In the genomic region with DNA sequence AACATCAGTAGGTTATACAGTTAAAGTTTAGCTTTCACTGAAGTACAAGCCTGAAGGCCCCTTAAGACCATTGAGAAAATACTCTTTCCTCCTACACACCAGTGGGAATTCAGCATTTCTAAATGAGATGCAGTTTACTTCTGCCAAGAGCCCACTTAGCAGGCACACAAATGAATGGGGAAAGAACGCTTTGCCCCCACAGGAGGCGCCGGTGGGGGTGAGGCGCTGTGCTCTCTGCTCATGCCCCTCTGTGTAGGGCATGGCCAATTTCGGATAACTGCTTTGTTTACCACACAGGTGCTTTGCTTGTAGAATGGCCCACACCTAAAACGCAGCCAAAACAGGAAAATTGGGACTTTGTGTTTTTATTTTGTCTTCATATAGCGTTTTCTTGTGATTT, we compare ENCODE assay signal across 16 cellular contexts. TPM values are rescaled to one million over a fixed set of nuclear protein-coding genes. Genes with fewer than 3 reads are reported as not detected.
DNase-seq lines count a peak whose midpoint lies in the region; ATAC-seq and TF ChIP-seq lines count a peak whose summit lies in the region.
"Had no signal": no experiment of that assay in that cellular context is flagged by ENCODE, and none has a peak within 500 bp of the region (broad histone marks: within the 10 kb centered on the region; RNA-seq: fewer than 3 reads in every experiment).

No MANE protein-coding gene starts in this region.

- no peaks in the 10 kb centered on the region for H3K9me3 Mint-ChIP-seq in activated naive CD8-positive, alpha-beta T cell (ENCODE audit: low read depth)
- H3K9me3 Mint-ChIP-seq in activated naive CD8-positive, alpha-beta T cell treated with anti-CD3 and anti-CD28 coated beads, Interleukin-2, amount 50 U/mL, for 24 hours, result no peaks in the 10 kb centered on the region
- H3K9me3 Mint-ChIP-seq in activated naive CD8-positive, alpha-beta T cell treated with anti-CD3 and anti-CD28 coated beads, Interleukin-2, amount 10 ng/mL, durations not matched to agents 7 days and 5 days, result no peaks in the 10 kb centered on the region
- H3K9me3 Mint-ChIP-seq in memory B cell, result no peaks in the 10 kb centered on the region

- peak overlapping the region; percentile 61 for H3K27ac Mint-ChIP-seq in activated naive CD8-positive, alpha-beta T cell
- H3K27ac Mint-ChIP-seq in activated naive CD8-positive, alpha-beta T cell treated with anti-CD3 and anti-CD28 coated beads, Interleukin-2, amount 50 U/mL, for 24 hours, result no peak overlapping the region
- H3K27ac Mint-ChIP-seq in activated naive CD8-positive, alpha-beta T cell treated with anti-CD3 and anti-CD28 coated beads, Interleukin-2, amount 10 ng/mL, durations not matched to agents 7 days and 5 days, result peak overlapping the region; percentile 15
- peak overlapping the region; percentile 77 for H3K27ac Mint-ChIP-seq in memory B cell

- CTCF ChIA-PET in GM10248 (lab: Yijun Ruan, JAX), result interaction anchor here (0.8 to 4.4 kb wide), 9 partner anchors 9 to 207 kb away, joined by 3 to 39 read pairs (median 6); a partner anchor contains a TSS

- no peak for TF ChIP-seq CTCF in GM10248 (IDR thresholded peaks at IDR 0.05; ENCODE audit: control extremely low read depth, extremely low read depth, low read depth, missing control alignments)

- no peaks in the 10 kb centered on the region for H3K27me3 Mint-ChIP-seq in activated naive CD8-positive, alpha-beta T cell
- no peaks in the 10 kb centered on the region for H3K27me3 Mint-ChIP-seq in activated naive CD8-positive, alpha-beta T cell treated with anti-CD3 and anti-CD28 coated beads, Interleukin-2, amount 50 U/mL, for 24 hours
- H3K27me3 Mint-ChIP-seq in activated naive CD8-positive, alpha-beta T cell treated with anti-CD3 and anti-CD28 coated beads, Interleukin-2, amount 10 ng/mL, durations not matched to agents 7 days and 5 days, result no peaks in the 10 kb centered on the region
- H3K27me3 Mint-ChIP-seq in memory B cell, result no peaks in the 10 kb centered on the region
- H3K27me3 Mint-ChIP-seq: CD4-positive, alpha-beta memory T cell had no signal

- no peak for ATAC-seq in activated naive CD8-positive, alpha-beta T cell treated with anti-CD3 and anti-CD28 coated beads, Interleukin-2, amount 50 U/mL, for 24 hours
- ATAC-seq in activated naive CD8-positive, alpha-beta T cell treated with anti-CD3 and anti-CD28 coated beads, Interleukin-2, amount 10 ng/mL, durations not matched to agents 7 days and 5 days (ENCODE audit: low read depth), result no peak
- ATAC-seq in memory B cell (ENCODE audit: low read depth), result no peak
- ATAC-seq in GM19455 (IDR thresholded peaks at IDR 0.05; ENCODE audit: unreplicated experiment), result no peak
- no peak for ATAC-seq in GM21576 (IDR thresholded peaks at IDR 0.05; ENCODE audit: unreplicated experiment)

- no peak for DNase-seq in activated naive CD8-positive, alpha-beta T cell treated with anti-CD3 and anti-CD28 coated beads, Interleukin-2, amount 50 U/mL, for 24 hours
- DNase-seq in activated naive CD8-positive, alpha-beta T cell treated with anti-CD3 and anti-CD28 coated beads, Interleukin-2, amount 10 ng/mL, durations not matched to agents 7 days and 5 days, result peak; percentile 17
- no peak for DNase-seq in memory B cell (ENCODE audit: low spot score in 2 of 2)
- no peak for DNase-seq in GM10248 (ENCODE audit: extremely low spot score)
- no peak for DNase-seq in NCI-H2029 (lab: John Stamatoyannopoulos, UW)
- DNase-seq: AML-193; CD4-positive, alpha-beta memory T cell; DMS79 treated with DMSO at 0.1 percent for 48 hours; IMR-90; NCI-H1417 treated with DMSO at 0.1 percent for 48 hours; NCI-H2029 treated with DMSO at 0.1 percent for 48 hours; NCI-H510A; SIG-M5 had no signal

- peaks cover 21% of the 10 kb centered on the region for H3K4me1 Mint-ChIP-seq in activated naive CD8-positive, alpha-beta T cell (ENCODE audit: low read depth)
- H3K4me1 Mint-ChIP-seq in activated naive CD8-positive, alpha-beta T cell treated with anti-CD3 and anti-CD28 coated beads, Interleukin-2, amount 50 U/mL, for 24 hours, result peaks cover 21% of the 10 kb centered on the region
- peaks cover 15% of the 10 kb centered on the region for H3K4me1 Mint-ChIP-seq in activated naive CD8-positive, alpha-beta T cell treated with anti-CD3 and anti-CD28 coated beads, Interleukin-2, amount 10 ng/mL, durations not matched to agents 7 days and 5 days
- no peaks in the 10 kb centered on the region for H3K4me1 Mint-ChIP-seq in memory B cell
- H3K4me1 Mint-ChIP-seq: CD4-positive, alpha-beta memory T cell had no signal

- POLR2A ChIA-PET in activated naive CD8-positive, alpha-beta T cell treated with anti-CD3 and anti-CD28 coated beads, Interleukin-2, amount 10 ng/mL, durations not matched to agents 7 days and 5 days (lab: Charles Lee), result interaction anchor here (1.6 to 2.4 kb wide), 2 partner anchors 11 to 19 kb away, joined by 4 to 9 read pairs; a partner anchor contains a TSS
- POLR2A ChIA-PET in GM10248 (lab: Yijun Ruan, JAX), result interaction anchor here (2.1 kb wide), 1 partner anchor 11 kb away, joined by 7 read pairs; no protein-coding TSS in a partner anchor

- H3K36me3 Mint-ChIP-seq in activated naive CD8-positive, alpha-beta T cell, result peaks cover 6% of the 10 kb centered on the region
- peaks cover 60% of the 10 kb centered on the region for H3K36me3 Mint-ChIP-seq in activated naive CD8-positive, alpha-beta T cell treated with anti-CD3 and anti-CD28 coated beads, Interleukin-2, amount 50 U/mL, for 24 hours (ENCODE audit: low read depth)
- peaks cover 15% of the 10 kb centered on the region for H3K36me3 Mint-ChIP-seq in activated naive CD8-positive, alpha-beta T cell treated with anti-CD3 and anti-CD28 coated beads, Interleukin-2, amount 10 ng/mL, durations not matched to agents 7 days and 5 days
- peaks cover 21% of the 10 kb centered on the region for H3K36me3 Mint-ChIP-seq in memory B cell

- no peak overlapping the region for H3K4me3 Mint-ChIP-seq in activated naive CD8-positive, alpha-beta T cell
- H3K4me3 Mint-ChIP-seq in activated naive CD8-positive, alpha-beta T cell treated with anti-CD3 and anti-CD28 coated beads, Interleukin-2, amount 50 U/mL, for 24 hours, result no peak overlapping the region
- H3K4me3 Mint-ChIP-seq in activated naive CD8-positive, alpha-beta T cell treated with anti-CD3 and anti-CD28 coated beads, Interleukin-2, amount 10 ng/mL, durations not matched to agents 7 days and 5 days, result no peak overlapping the region
- no peak overlapping the region for H3K4me3 Mint-ChIP-seq in memory B cell
- H3K4me3 Mint-ChIP-seq: CD4-positive, alpha-beta memory T cell had no signal

RNA-seq across cellular contexts. Expression of a gene that starts 15.9 kb away (rescaled TPM):
- total RNA-seq in activated naive CD8-positive, alpha-beta T cell treated with anti-CD3 and anti-CD28 coated beads, Interleukin-2, amount 10 ng/mL, durations not matched to agents 7 days and 5 days, result 10 to 100 TPM; 21.4 to 22.9 TPM

RNA-seq across cellular contexts. Expression of a gene that starts 19.8 kb away (rescaled TPM):
- 100 to 1,000 TPM; 264 to 270 TPM for total RNA-seq in activated naive CD8-positive, alpha-beta T cell treated with anti-CD3 and anti-CD28 coated beads, Interleukin-2, amount 10 ng/mL, durations not matched to agents 7 days and 5 days
